Comparison of ENCODE assay signal across 11 cellular contexts in genomic region chr7:23346316-23346715, GRCh38. TPM values are rescaled to one million over a fixed set of nuclear protein-coding genes. Genes with fewer than 3 reads are reported as not detected.
DNase-seq lines count a peak whose midpoint lies in the region; ATAC-seq and TF ChIP-seq lines count a peak whose summit lies in the region.
"Had no signal": no experiment of that assay in that cellular context is flagged by ENCODE, and none has a peak within 500 bp of the region (broad histone marks: within the 10 kb centered on the region; RNA-seq: fewer than 3 reads in every experiment).

No MANE protein-coding gene starts in this region.

- peaks cover 17% of the 10 kb centered on the region for H3K27me3 Mint-ChIP-seq in activated CD4-positive, alpha-beta memory T cell treated with anti-CD3 and anti-CD28 coated beads, Interleukin-2, amount 10 ng/mL, durations not matched to agents 7 days and 5 days
- peaks cover 3 to 5% of the 10 kb centered on the region in 2 donors for H3K27me3 Mint-ChIP-seq in natural killer cell treated with Interleukin-12 subunit alpha and Interleukin-12 subunit beta and Interleukin-15 and Interleukin-18, amount 100 ng/mL, for 72 hours

- H3K4me1 Mint-ChIP-seq in activated CD4-positive, alpha-beta memory T cell treated with anti-CD3 and anti-CD28 coated beads, Interleukin-2, amount 10 ng/mL, durations not matched to agents 7 days and 5 days = peaks cover 24% of the 10 kb centered on the region
- peaks cover 22 to 23% of the 10 kb centered on the region in 2 donors for H3K4me1 Mint-ChIP-seq in natural killer cell treated with Interleukin-12 subunit alpha and Interleukin-12 subunit beta and Interleukin-15 and Interleukin-18, amount 100 ng/mL, for 72 hours (ENCODE audit: low read depth in 2 of 2)

- H3K4me3 Mint-ChIP-seq in activated CD4-positive, alpha-beta memory T cell treated with anti-CD3 and anti-CD28 coated beads, Interleukin-2, amount 10 ng/mL, durations not matched to agents 7 days and 5 days = peak overlapping the region; percentile 48
- H3K4me3 Mint-ChIP-seq in natural killer cell treated with Interleukin-12 subunit alpha and Interleukin-12 subunit beta and Interleukin-15 and Interleukin-18, amount 100 ng/mL, for 72 hours = peak overlapping the region; percentile 78
- H3K4me3 Mint-ChIP-seq: GM23338, neural crest cell had no signal

- no peaks in the 10 kb centered on the region for H3K36me3 Mint-ChIP-seq in activated CD4-positive, alpha-beta memory T cell treated with anti-CD3 and anti-CD28 coated beads, Interleukin-2, amount 10 ng/mL, durations not matched to agents 7 days and 5 days (ENCODE audit: low read depth)
- H3K36me3 Mint-ChIP-seq in natural killer cell treated with Interleukin-12 subunit alpha and Interleukin-12 subunit beta and Interleukin-15 and Interleukin-18, amount 100 ng/mL, for 72 hours = no peaks in the 10 kb centered on the region

- ATAC-seq in HG02610 (IDR thresholded peaks at IDR 0.05; ENCODE audit: unreplicated experiment) (peak; percentile 62), GM21367 (IDR thresholded peaks at IDR 0.05; ENCODE audit: unreplicated experiment) (no peak), GM21390 (IDR thresholded peaks at IDR 0.05; ENCODE audit: unreplicated experiment) (no peak)
- ATAC-seq in natural killer cell treated with Interleukin-12 subunit alpha and Interleukin-12 subunit beta and Interleukin-15 and Interleukin-18, amount 100 ng/mL, for 72 hours = peak; percentile 60 to 66
- ATAC-seq: GM23338 had no signal

- CTCF ChIA-PET in activated CD4-positive, alpha-beta memory T cell treated with anti-CD3 and anti-CD28 coated beads, Interleukin-2, amount 10 ng/mL, durations not matched to agents 7 days and 5 days (lab: Charles Lee) = interaction anchor here (0.9 to 1.7 kb wide), 4 partner anchors 12 to 117 kb away, joined by 3 to 9 read pairs (median 6); no protein-coding TSS in a partner anchor

- no peak for TF ChIP-seq CTCF in GM13976 (IDR thresholded peaks at IDR 0.05; ENCODE audit: borderline replicate concordance, control extremely low read depth, extremely low read depth, insufficient read depth, missing control alignments)

- DNase-seq in GM13976 (ENCODE audit: low spot score) (peak; percentile 56), ecto neural progenitor cell (ENCODE audit: low spot score) (no peak)
- no peak for DNase-seq in activated CD4-positive, alpha-beta memory T cell treated with anti-CD3 and anti-CD28 coated beads, Interleukin-2, amount 10 ng/mL, durations not matched to agents 7 days and 5 days
- DNase-seq in natural killer cell treated with Interleukin-12 subunit alpha and Interleukin-12 subunit beta and Interleukin-15 and Interleukin-18, amount 100 ng/mL, for 72 hours (ENCODE audit: low spot score) = no peak
- DNase-seq: cerebellar nuclear complex, NCI-H774 had no signal

- H3K9me3 Mint-ChIP-seq in activated CD4-positive, alpha-beta memory T cell treated with anti-CD3 and anti-CD28 coated beads, Interleukin-2, amount 10 ng/mL, durations not matched to agents 7 days and 5 days = no peaks in the 10 kb centered on the region
- no peaks in the 10 kb centered on the region for H3K9me3 Mint-ChIP-seq in natural killer cell treated with Interleukin-12 subunit alpha and Interleukin-12 subunit beta and Interleukin-15 and Interleukin-18, amount 100 ng/mL, for 72 hours
- H3K9me3 Mint-ChIP-seq: GM23338, neural crest cell had no signal

- POLR2A ChIA-PET in activated CD4-positive, alpha-beta memory T cell treated with anti-CD3 and anti-CD28 coated beads, Interleukin-2, amount 10 ng/mL, durations not matched to agents 7 days and 5 days (lab: Charles Lee) = interaction anchor here (1.0 kb wide), 1 partner anchor 47 kb away, joined by 3 read pairs; the partner anchor contains the start of gene MALSU1

- in situ Hi-C loops in GM13976 (cut with MboI; ENCODE audit: low sequenced_read_pairs, unreplicated experiment) = no loop called here

- peak overlapping the region; percentile 28 for H3K27ac Mint-ChIP-seq in activated CD4-positive, alpha-beta memory T cell treated with anti-CD3 and anti-CD28 coated beads, Interleukin-2, amount 10 ng/mL, durations not matched to agents 7 days and 5 days
- peak overlapping the region; percentile 29 to 89 for H3K27ac Mint-ChIP-seq in natural killer cell treated with Interleukin-12 subunit alpha and Interleukin-12 subunit beta and Interleukin-15 and Interleukin-18, amount 100 ng/mL, for 72 hours
- H3K27ac Mint-ChIP-seq: GM23338 had no signal

RNA-seq across cellular contexts. Expression of gene MALSU1, which starts 47.2 kb away (rescaled TPM):
- total RNA-seq in activated CD4-positive, alpha-beta memory T cell treated with anti-CD3 and anti-CD28 coated beads, Interleukin-2, amount 10 ng/mL, durations not matched to agents 7 days and 5 days = 10 to 100 TPM; 49.8 to 51.8 TPM
- 10 to 100 TPM; 43.0 to 60.4 TPM for total RNA-seq in natural killer cell treated with Interleukin-12 subunit alpha and Interleukin-12 subunit beta and Interleukin-15 and Interleukin-18, amount 100 ng/mL, for 72 hours

Comparison
In these comparisons a context has a peak if more than half of its experiments do, and no peak if none do; other contexts are left out.
1. ATAC-seq: peak in HG02610 (single experiment) and natural killer cell treated with Interleukin-12 subunit alpha and Interleukin-12 subunit beta and Interleukin-15 and Interleukin-18, amount 100 ng/mL, for 72 hours (2 of 2); none in GM21367 (single experiment) and GM21390 (single experiment).